Comparison of ENCODE assay signal across 18 cellular contexts in genomic region chr3:143224731-143225130, GRCh38.
DNase-seq lines count a peak whose midpoint lies in the region; ATAC-seq and TF ChIP-seq lines count a peak whose summit lies in the region.
"Had no signal": no experiment of that assay in that cellular context is flagged by ENCODE, and none has a peak within 500 bp of the region (broad histone marks: within the 10 kb centered on the region; RNA-seq: fewer than 3 reads in every experiment).

No MANE protein-coding gene starts in this region.

- H3K27ac ChIP-seq in tibial artery = no peak overlapping the region
- H3K27ac ChIP-seq: C4-2B, PC-9 had no signal

- ATAC-seq in HG03521 (IDR thresholded peaks at IDR 0.05; ENCODE audit: unreplicated experiment) = no peak
- ATAC-seq: SK-N-SH treated with all-trans-retinoic acid at 6 μM for 48 hours, T-cell had no signal

- H3K4me3 ChIP-seq in tibial artery = no peak overlapping the region
- H3K4me3 ChIP-seq: PC-9 had no signal

- no peak for TF ChIP-seq CTCF in tibial artery (IDR thresholded peaks at IDR 0.05)

- H3K4me1 ChIP-seq in tibial artery = no peaks in the 10 kb centered on the region

- H3K36me3 ChIP-seq in tibial artery = no peaks in the 10 kb centered on the region

- H3K27me3 ChIP-seq in tibial artery = no peaks in the 10 kb centered on the region

- H3K9me3 ChIP-seq in tibial artery = no peaks in the 10 kb centered on the region

- intact Hi-C loops in tibial artery (cut with DNase I; ENCODE audit: low total_unique reads) = no loop called here

- peak; percentile 85 for DNase-seq in COR-L47 (lab: John Stamatoyannopoulos, UW)
- peak in 2 of 3 experiments; percentile 76 to 95 for DNase-seq in NCI-H1417 (lab: John Stamatoyannopoulos, UW)
- DNase-seq in NCI-H2081 treated with DMSO at 0.1 percent for 48 hours (lab: John Stamatoyannopoulos, UW) = peak; percentile 96
- DNase-seq in SHP77 (lab: John Stamatoyannopoulos, UW) = peak; percentile 4 to 5
- no peak for DNase-seq in activated CD4-positive, CD25-positive, alpha-beta regulatory T cell treated with anti-CD3 and anti-CD28 coated beads, Interleukin-2, amount 50 U/mL, for 72 hours
- DNase-seq in stimulated activated CD4-positive, alpha-beta T cell treated with anti-CD3 and anti-CD28 coated beads, Interleukin-2, amount 100 ng/mL, for 48 hours = no peak
- DNase-seq in tibial artery = no peak
- DNase-seq: CD8-positive, alpha-beta memory T cell; EL; GF-D8; NCI-H226; NCI-H510A treated with DMSO at 0.1 percent for 48 hours; PC-9; RPMI8226; T-cell had no signal

Comparison
In these comparisons a context has a peak if more than half of its experiments do, and no peak if none do; other contexts are left out.
1. DNase-seq: peak in COR-L47 (single experiment), NCI-H1417 (2 of 3), NCI-H2081 treated with DMSO at 0.1 percent for 48 hours (single experiment) and SHP77 (2 of 2); none in activated CD4-positive, CD25-positive, alpha-beta regulatory T cell treated with anti-CD3 and anti-CD28 coated beads, Interleukin-2, amount 50 U/mL, for 72 hours (single experiment), stimulated activated CD4-positive, alpha-beta T cell treated with anti-CD3 and anti-CD28 coated beads, Interleukin-2, amount 100 ng/mL, for 48 hours (0 of 2) and tibial artery (0 of 2).